ENCODE assay signal across 1 cellular context in genomic region chr2:101251844-101252407, GRCh38.
A peak's percentile ranks its signal among the peaks of the same experiment; 100 is the strongest.
TF ChIP-seq lines count a peak whose summit lies in the region.

No MANE protein-coding gene starts in this region.

TF ChIP-seq in HepG2, 621 proteins besides CTCF, POLR2A, EP300 and RAD21 (continues in another document):
- TF ChIP-seq ZNF646 (CRISPR knock-in tag; IDR thresholded peaks at IDR 0.05) (no peak; the same call in 1 of the 2 replicates), ZFP36L1 (CRISPR knock-in tag; IDR thresholded peaks at IDR 0.05) (0 out of 2 replicates have a peak, but pooled peaks have one; percentile 53), FOXJ3 (CRISPR knock-in tag; IDR thresholded peaks at IDR 0.05; ENCODE audit: borderline replicate concordance) (0 out of 2 replicates have a peak, but pooled peaks have one; percentile 36), ZNF761 (CRISPR knock-in tag; conservative IDR thresholded peaks at IDR 0.05) (no peak), PHF21A (CRISPR knock-in tag; IDR thresholded peaks at IDR 0.05) (0 out of 2 replicates have a peak, but pooled peaks have one; percentile 20), RXRB (CRISPR knock-in tag; IDR thresholded peaks at IDR 0.05; ENCODE audit: borderline replicate concordance) (0 out of 2 replicates have a peak, but pooled peaks have one; percentile 4), GMEB1 (CRISPR knock-in tag; IDR thresholded peaks at IDR 0.05; ENCODE audit: borderline replicate concordance) (no peak), REL (CRISPR knock-in tag; conservative IDR thresholded peaks at IDR 0.05) (no peak), HNF4A (CRISPR knock-in tag; IDR thresholded peaks at IDR 0.05) (0 out of 2 replicates have a peak, but pooled peaks have one; percentile 4), ZNF224 (CRISPR knock-in tag; IDR thresholded peaks at IDR 0.05) (0 out of 2 replicates have a peak, but pooled peaks have one; percentile 9), IRX3 (CRISPR knock-in tag; IDR thresholded peaks at IDR 0.05; ENCODE audit: borderline replicate concordance, low read depth) (no peak), ZMYM3 (CRISPR knock-in tag; IDR thresholded peaks at IDR 0.05) (no peak), HOXA5 (CRISPR knock-in tag; IDR thresholded peaks at IDR 0.05) (peak; percentile 38), ZEB1 (IDR thresholded peaks at IDR 0.05; ENCODE audit: insufficient replicate concordance, low read depth) (peak; percentile 91), MTF2 (CRISPR knock-in tag; IDR thresholded peaks at IDR 0.05; ENCODE audit: borderline replicate concordance) (0 out of 2 replicates have a peak, but pooled peaks have one; percentile 61), TOPORS (CRISPR knock-in tag; IDR thresholded peaks at IDR 0.05) (no peak), ZNF580 (CRISPR knock-in tag; IDR thresholded peaks at IDR 0.05; ENCODE audit: borderline replicate concordance, low read depth) (no peak), ZNF331 (CRISPR knock-in tag; IDR thresholded peaks at IDR 0.05) (0 out of 2 replicates have a peak, but pooled peaks have one; percentile 3), ZGPAT (CRISPR knock-in tag; IDR thresholded peaks at IDR 0.05) (peak; percentile 11; the same call in 1 of the 2 replicates), POLR2AphosphoS5 (IDR thresholded peaks at IDR 0.05; ENCODE audit: low read depth, low read length) (peak; percentile 53; the same call in 1 of the 2 replicates), CBFB (CRISPR knock-in tag; IDR thresholded peaks at IDR 0.05) (peak; percentile 4; the same call in 1 of the 2 replicates), TERF1 (CRISPR knock-in tag; IDR thresholded peaks at IDR 0.05) (no peak), THRA (CRISPR knock-in tag; IDR thresholded peaks at IDR 0.05; ENCODE audit: borderline replicate concordance) (no peak), TEAD3 (CRISPR knock-in tag; optimal IDR thresholded peaks at IDR 0.05; ENCODE audit: borderline replicate concordance) (peak; percentile 5), ZNF558 (CRISPR knock-in tag; IDR thresholded peaks at IDR 0.05; ENCODE audit: borderline replicate concordance) (0 out of 2 replicates have a peak, but pooled peaks have one; percentile 37), KLF9 (CRISPR knock-in tag; IDR thresholded peaks at IDR 0.05; ENCODE audit: low read depth) (0 out of 2 replicates have a peak, but pooled peaks have one; percentile 16), TOE1 (CRISPR knock-in tag; IDR thresholded peaks at IDR 0.05) (peak; percentile 3; the same call in 1 of the 2 replicates), CREB3 (CRISPR knock-in tag; IDR thresholded peaks at IDR 0.05) (0 out of 2 replicates have a peak, but pooled peaks have one; percentile 81), ZBTB40 (IDR thresholded peaks at IDR 0.05) (no peak), ZBTB40 (CRISPR knock-in tag; IDR thresholded peaks at IDR 0.05) (no peak), SAP130 (CRISPR knock-in tag; IDR thresholded peaks at IDR 0.05; ENCODE audit: low read depth) (0 out of 2 replicates have a peak, but pooled peaks have one; percentile 17), SALL1 (CRISPR knock-in tag; IDR thresholded peaks at IDR 0.05) (no peak)
